27 cellular contexts compared by ENCODE assay signal in genomic region chr13:100097821-100098220, GRCh38.
"Had no signal": no experiment of that assay in that cellular context is flagged by ENCODE, and none has a peak within 500 bp of the region (broad histone marks: within the 10 kb centered on the region; RNA-seq: fewer than 3 reads in every experiment).

No MANE protein-coding gene starts in this region.

- H3K4me3 Mint-ChIP-seq: dendritic cell treated with granulocyte-macrophage colony-stimulating factor and Interleukin-4, amounts not matched to agents 40 ng/mL and 50 ng/mL, for 4 days; effector memory CD8-positive, alpha-beta T cell; endodermal cell; immature natural killer cell; mesothelial cell of epicardium had no signal

- H3K9me3 Mint-ChIP-seq: dendritic cell treated with granulocyte-macrophage colony-stimulating factor and Interleukin-4, amounts not matched to agents 40 ng/mL and 50 ng/mL, for 4 days; effector memory CD8-positive, alpha-beta T cell had no signal

- H3K4me1 ChIP-seq: colonic mucosa had no signal

- H3K4me3 ChIP-seq: colonic mucosa, esophagus squamous epithelium, gastrocnemius medialis, heart right ventricle, left ventricle myocardium inferior, lower lobe of right lung, mucosa of descending colon had no signal

- H3K27ac Mint-ChIP-seq: dendritic cell treated with granulocyte-macrophage colony-stimulating factor and Interleukin-4, amounts not matched to agents 40 ng/mL and 50 ng/mL, for 4 days; effector memory CD8-positive, alpha-beta T cell; immature natural killer cell had no signal

- H3K36me3 ChIP-seq: colonic mucosa, gastrocnemius medialis, heart right ventricle, left ventricle myocardium inferior, lower lobe of right lung had no signal

- ATAC-seq: effector memory CD8-positive, alpha-beta T cell; esophagus mucosa; gastrocnemius medialis; heart right ventricle; left colon; lower lobe of right lung; mucosa of descending colon had no signal

- H3K27me3 Mint-ChIP-seq: dendritic cell treated with granulocyte-macrophage colony-stimulating factor and Interleukin-4, amounts not matched to agents 40 ng/mL and 50 ng/mL, for 4 days; effector memory CD8-positive, alpha-beta T cell had no signal

- H3K27ac ChIP-seq: colonic mucosa, esophagus squamous epithelium, gastrocnemius medialis, heart right ventricle, left ventricle myocardium inferior, lower lobe of right lung had no signal

- H3K9me3 ChIP-seq: colonic mucosa, esophagus squamous epithelium, gastrocnemius medialis, left ventricle myocardium inferior, lower lobe of right lung, mucosa of descending colon had no signal

- H3K27me3 ChIP-seq: colonic mucosa, esophagus squamous epithelium, gastrocnemius medialis, heart right ventricle had no signal

- DNase-seq: colonic mucosa; cortex of kidney; effector CD8-positive, alpha-beta T cell; effector memory CD8-positive, alpha-beta T cell; endodermal cell; erythroblast; esophagus squamous epithelium; foreskin fibroblast; foreskin melanocyte; gastrocnemius medialis; glutamatergic neuron; head of caudate nucleus; heart right ventricle; hippocampal formation; immature natural killer cell; islet precursor cell; kidney; kidney glomerular epithelial cell; left colon; left ventricle myocardium inferior; lower lobe of right lung; mesenchymal stem cell; mucosa of descending colon had no signal

- FAIRE-seq: endometrium, kidney had no signal
